8 cellular contexts compared by ENCODE assay signal in genomic region chr2:208726242-208726641, GRCh38.
"Had no signal": no experiment of that assay in that cellular context is flagged by ENCODE, and none has a peak within 500 bp of the region (broad histone marks: within the 10 kb centered on the region; RNA-seq: fewer than 3 reads in every experiment).

No MANE protein-coding gene starts in this region.

- DNase-seq: GDM1, GF-D8 had no signal

- H3K4me3 ChIP-seq: GM12878 had no signal

- ATAC-seq: GM12878 had no signal

- FAIRE-seq: G401.6, GM12878, GM12891, GM12892, GM18507, GM19239 had no signal
